Comparison of ENCODE assay signal across 3 cellular contexts in genomic region chr4:32930700-32931099, GRCh38.
TF ChIP-seq lines count a peak whose summit lies in the region.

No MANE protein-coding gene starts in this region.

TF ChIP-seq in HepG2, 621 proteins besides CTCF, POLR2A, EP300 and RAD21:
- TF ChIP-seq ZNF468 (CRISPR knock-in tag; IDR thresholded peaks at IDR 0.05) (no peak), ATRX (CRISPR knock-in tag; IDR thresholded peaks at IDR 0.05; ENCODE audit: borderline replicate concordance) (no peak), KLF16 (CRISPR knock-in tag; IDR thresholded peaks at IDR 0.05) (no peak), HNRNPH1 (optimal IDR thresholded peaks at IDR 0.05; ENCODE audit: low read depth, low read length) (no peak), NPAS2 (CRISPR knock-in tag; IDR thresholded peaks at IDR 0.05; ENCODE audit: borderline replicate concordance) (no peak), PRPF4 (IDR thresholded peaks at IDR 0.05; ENCODE audit: low read depth, low read length, poor library complexity, severe bottlenecking) (no peak), MAFF (IDR thresholded peaks at IDR 0.05; ENCODE audit: low read depth, low read length) (peak; percentile 79), PHB2 (IDR thresholded peaks at IDR 0.05; ENCODE audit: partially characterized antibody) (no peak), MAFK (conservative IDR thresholded peaks at IDR 0.05 in 1 of 2, IDR thresholded peaks at IDR 0.05 in 1 of 2; ENCODE audit: low read length in 2 of 2) (peak; percentile 73 to 85)

TF ChIP-seq in IMR-90, 13 proteins besides CTCF, POLR2A, EP300 and RAD21:
- TF ChIP-seq RCOR1 (IDR thresholded peaks at IDR 0.05; ENCODE audit: insufficient replicate concordance, low read length) (no peak), MAFK (IDR thresholded peaks at IDR 0.05; ENCODE audit: low read depth, low read length) (peak; percentile 76)

TF ChIP-seq in K562, 482 proteins besides CTCF, POLR2A, EP300 and RAD21:
- TF ChIP-seq KLF10 (CRISPR knock-in tag; IDR thresholded peaks at IDR 0.05), result no peak
- TF ChIP-seq KAT8 (IDR thresholded peaks at IDR 0.05; ENCODE audit: low read depth), result no peak
- TF ChIP-seq, protein P1, sequence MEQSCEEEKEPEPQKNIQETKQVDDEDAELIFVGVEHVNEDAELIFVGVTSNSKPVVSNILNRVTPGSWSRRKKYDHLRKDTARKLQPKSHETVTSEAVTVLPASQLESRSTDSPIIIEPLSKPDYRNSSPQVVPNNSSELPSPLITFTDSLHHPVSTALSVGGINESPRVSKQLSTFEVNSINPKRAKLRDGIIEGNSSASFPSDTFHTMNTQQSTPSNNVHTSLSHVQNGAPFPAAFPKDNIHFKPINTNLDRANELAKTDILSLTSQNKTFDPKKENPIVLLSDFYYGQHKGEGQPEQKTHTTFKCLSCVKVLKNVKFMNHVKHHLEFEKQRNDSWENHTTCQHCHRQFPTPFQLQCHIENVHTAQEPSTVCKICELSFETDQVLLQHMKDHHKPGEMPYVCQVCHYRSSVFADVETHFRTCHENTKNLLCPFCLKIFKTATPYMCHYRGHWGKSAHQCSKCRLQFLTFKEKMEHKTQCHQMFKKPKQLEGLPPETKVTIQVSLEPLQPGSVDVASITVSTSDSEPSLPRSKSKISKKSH (CRISPR knock-in tag; IDR thresholded peaks at IDR 0.05), result no peak
- TF ChIP-seq, protein P2, sequence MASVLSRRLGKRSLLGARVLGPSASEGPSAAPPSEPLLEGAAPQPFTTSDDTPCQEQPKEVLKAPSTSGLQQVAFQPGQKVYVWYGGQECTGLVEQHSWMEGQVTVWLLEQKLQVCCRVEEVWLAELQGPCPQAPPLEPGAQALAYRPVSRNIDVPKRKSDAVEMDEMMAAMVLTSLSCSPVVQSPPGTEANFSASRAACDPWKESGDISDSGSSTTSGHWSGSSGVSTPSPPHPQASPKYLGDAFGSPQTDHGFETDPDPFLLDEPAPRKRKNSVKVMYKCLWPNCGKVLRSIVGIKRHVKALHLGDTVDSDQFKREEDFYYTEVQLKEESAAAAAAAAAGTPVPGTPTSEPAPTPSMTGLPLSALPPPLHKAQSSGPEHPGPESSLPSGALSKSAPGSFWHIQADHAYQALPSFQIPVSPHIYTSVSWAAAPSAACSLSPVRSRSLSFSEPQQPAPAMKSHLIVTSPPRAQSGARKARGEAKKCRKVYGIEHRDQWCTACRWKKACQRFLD (CRISPR knock-in tag; IDR thresholded peaks at IDR 0.05), result no peak
- no peak for TF ChIP-seq KDM1A (IDR thresholded peaks at IDR 0.05)
- TF ChIP-seq SNIP1 (IDR thresholded peaks at IDR 0.05; ENCODE audit: low read depth), result no peak
- TF ChIP-seq ZNF316 (IDR thresholded peaks at IDR 0.05), result peak; percentile 37; the same call in 1 of the 2 replicates
- no peak for TF ChIP-seq ZNF224 (CRISPR knock-in tag; IDR thresholded peaks at IDR 0.05)
- TF ChIP-seq ZNF766 (CRISPR knock-in tag; conservative IDR thresholded peaks at IDR 0.05), result no peak
- TF ChIP-seq DLX4 (CRISPR knock-in tag; IDR thresholded peaks at IDR 0.05), result no peak
- TF ChIP-seq, protein P3, sequence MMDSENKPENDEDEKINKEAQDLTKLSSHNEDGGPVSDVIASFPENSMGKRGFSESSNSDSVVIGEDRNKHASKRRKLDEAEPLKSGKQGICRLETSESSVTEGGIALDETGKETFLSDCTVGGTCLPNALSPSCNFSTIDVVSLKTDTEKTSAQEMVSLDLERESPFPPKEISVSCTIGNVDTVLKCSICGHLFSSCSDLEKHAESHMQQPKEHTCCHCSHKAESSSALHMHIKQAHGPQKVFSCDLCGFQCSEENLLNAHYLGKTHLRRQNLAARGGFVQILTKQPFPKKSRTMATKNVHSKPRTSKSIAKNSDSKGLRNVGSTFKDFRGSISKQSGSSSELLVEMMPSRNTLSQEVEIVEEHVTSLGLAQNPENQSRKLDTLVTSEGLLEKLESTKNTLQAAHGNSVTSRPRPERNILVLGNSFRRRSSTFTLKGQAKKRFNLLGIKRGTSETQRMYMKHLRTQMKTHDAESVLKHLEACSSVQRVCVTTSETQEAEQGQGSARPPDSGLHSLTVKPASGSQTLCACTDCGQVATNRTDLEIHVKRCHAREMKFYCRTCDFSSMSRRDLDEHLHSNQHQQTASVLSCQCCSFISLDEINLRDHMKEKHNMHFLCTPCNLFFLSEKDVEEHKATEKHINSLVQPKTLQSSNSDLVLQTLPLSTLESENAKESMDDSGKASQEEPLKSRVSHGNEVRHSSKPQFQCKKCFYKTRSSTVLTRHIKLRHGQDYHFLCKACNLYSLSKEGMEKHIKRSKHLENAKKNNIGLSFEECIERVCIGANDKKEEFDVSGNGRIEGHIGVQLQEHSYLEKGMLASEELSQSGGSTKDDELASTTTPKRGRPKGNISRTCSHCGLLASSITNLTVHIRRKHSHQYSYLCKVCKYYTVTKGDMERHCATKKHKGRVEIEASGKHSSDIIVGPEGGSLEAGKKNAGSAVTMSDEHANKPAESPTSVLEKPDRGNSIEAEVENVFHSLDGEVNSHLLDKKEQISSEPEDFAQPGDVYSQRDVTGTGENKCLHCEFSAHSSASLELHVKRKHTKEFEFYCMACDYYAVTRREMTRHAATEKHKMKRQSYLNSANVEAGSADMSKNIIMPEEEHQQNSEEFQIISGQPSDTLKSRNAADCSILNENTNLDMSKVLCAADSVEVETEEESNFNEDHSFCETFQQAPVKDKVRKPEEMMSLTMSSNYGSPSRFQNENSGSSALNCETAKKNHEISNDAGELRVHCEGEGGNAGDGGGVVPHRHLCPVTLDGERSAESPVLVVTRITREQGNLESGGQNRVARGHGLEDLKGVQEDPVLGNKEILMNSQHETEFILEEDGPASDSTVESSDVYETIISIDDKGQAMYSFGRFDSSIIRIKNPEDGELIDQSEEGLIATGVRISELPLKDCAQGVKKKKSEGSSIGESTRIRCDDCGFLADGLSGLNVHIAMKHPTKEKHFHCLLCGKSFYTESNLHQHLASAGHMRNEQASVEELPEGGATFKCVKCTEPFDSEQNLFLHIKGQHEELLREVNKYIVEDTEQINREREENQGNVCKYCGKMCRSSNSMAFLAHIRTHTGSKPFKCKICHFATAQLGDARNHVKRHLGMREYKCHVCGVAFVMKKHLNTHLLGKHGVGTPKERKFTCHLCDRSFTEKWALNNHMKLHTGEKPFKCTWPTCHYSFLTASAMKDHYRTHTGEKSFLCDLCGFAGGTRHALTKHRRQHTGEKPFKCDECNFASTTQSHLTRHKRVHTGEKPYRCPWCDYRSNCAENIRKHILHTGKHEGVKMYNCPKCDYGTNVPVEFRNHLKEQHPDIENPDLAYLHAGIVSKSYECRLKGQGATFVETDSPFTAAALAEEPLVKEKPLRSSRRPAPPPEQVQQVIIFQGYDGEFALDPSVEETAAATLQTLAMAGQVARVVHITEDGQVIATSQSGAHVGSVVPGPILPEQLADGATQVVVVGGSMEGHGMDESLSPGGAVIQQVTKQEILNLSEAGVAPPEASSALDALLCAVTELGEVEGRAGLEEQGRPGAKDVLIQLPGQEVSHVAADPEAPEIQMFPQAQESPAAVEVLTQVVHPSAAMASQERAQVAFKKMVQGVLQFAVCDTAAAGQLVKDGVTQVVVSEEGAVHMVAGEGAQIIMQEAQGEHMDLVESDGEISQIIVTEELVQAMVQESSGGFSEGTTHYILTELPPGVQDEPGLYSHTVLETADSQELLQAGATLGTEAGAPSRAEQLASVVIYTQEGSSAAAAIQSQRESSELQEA (IDR thresholded peaks at IDR 0.05; ENCODE audit: low read depth), result no peak
- TF ChIP-seq MAFG (tag; conservative IDR thresholded peaks at IDR 0.05), result peak; percentile 26
- peak; percentile 44; the same call in 1 of the 2 replicates for TF ChIP-seq MAFF (IDR thresholded peaks at IDR 0.05; ENCODE audit: low read length)
- TF ChIP-seq ZBTB7A (IDR thresholded peaks at IDR 0.05; ENCODE audit: borderline replicate concordance, control insufficient read depth, low read depth, low read length), result no peak
- TF ChIP-seq TCFL5 (CRISPR knock-in tag; conservative IDR thresholded peaks at IDR 0.05), result no peak
- TF ChIP-seq CCNT2 (IDR thresholded peaks at IDR 0.05; ENCODE audit: borderline replicate concordance, extremely low read depth, insufficient read length, low read depth, low read length), result no peak
- TF ChIP-seq PTBP1 (IDR thresholded peaks at IDR 0.05; ENCODE audit: low read depth, low read length), result no peak
- no peak for TF ChIP-seq POLR3A (IDR thresholded peaks at IDR 0.05; ENCODE audit: borderline replicate concordance, extremely low read depth, insufficient read depth, insufficient read length)
- no peak for TF ChIP-seq POLR2B (IDR thresholded peaks at IDR 0.05; ENCODE audit: low read depth, partially characterized antibody)
- no peak for TF ChIP-seq TEAD2 (tag; IDR thresholded peaks at IDR 0.05)
- TF ChIP-seq SMARCC2 (IDR thresholded peaks at IDR 0.05; ENCODE audit: low read depth), result no peak
- TF ChIP-seq, protein P4, sequence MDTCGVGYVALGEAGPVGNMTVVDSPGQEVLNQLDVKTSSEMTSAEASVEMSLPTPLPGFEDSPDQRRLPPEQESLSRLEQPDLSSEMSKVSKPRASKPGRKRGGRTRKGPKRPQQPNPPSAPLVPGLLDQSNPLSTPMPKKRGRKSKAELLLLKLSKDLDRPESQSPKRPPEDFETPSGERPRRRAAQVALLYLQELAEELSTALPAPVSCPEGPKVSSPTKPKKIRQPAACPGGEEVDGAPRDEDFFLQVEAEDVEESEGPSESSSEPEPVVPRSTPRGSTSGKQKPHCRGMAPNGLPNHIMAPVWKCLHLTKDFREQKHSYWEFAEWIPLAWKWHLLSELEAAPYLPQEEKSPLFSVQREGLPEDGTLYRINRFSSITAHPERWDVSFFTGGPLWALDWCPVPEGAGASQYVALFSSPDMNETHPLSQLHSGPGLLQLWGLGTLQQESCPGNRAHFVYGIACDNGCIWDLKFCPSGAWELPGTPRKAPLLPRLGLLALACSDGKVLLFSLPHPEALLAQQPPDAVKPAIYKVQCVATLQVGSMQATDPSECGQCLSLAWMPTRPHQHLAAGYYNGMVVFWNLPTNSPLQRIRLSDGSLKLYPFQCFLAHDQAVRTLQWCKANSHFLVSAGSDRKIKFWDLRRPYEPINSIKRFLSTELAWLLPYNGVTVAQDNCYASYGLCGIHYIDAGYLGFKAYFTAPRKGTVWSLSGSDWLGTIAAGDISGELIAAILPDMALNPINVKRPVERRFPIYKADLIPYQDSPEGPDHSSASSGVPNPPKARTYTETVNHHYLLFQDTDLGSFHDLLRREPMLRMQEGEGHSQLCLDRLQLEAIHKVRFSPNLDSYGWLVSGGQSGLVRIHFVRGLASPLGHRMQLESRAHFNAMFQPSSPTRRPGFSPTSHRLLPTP (IDR thresholded peaks at IDR 0.05; ENCODE audit: borderline replicate concordance, extremely low read depth, insufficient read length), result no peak
- TF ChIP-seq MAFK (IDR thresholded peaks at IDR 0.05; ENCODE audit: low read length), result peak; percentile 46
- TF ChIP-seq HNRNPLL (IDR thresholded peaks at IDR 0.05; ENCODE audit: low read depth, low read length, poor library complexity, severe bottlenecking), result no peak
- TF ChIP-seq SRF (CRISPR knock-in tag; IDR thresholded peaks at IDR 0.05), result no peak
- TF ChIP-seq ZNF143 (CRISPR knock-in tag; IDR thresholded peaks at IDR 0.05), result no peak
- TF ChIP-seq, protein P5, sequence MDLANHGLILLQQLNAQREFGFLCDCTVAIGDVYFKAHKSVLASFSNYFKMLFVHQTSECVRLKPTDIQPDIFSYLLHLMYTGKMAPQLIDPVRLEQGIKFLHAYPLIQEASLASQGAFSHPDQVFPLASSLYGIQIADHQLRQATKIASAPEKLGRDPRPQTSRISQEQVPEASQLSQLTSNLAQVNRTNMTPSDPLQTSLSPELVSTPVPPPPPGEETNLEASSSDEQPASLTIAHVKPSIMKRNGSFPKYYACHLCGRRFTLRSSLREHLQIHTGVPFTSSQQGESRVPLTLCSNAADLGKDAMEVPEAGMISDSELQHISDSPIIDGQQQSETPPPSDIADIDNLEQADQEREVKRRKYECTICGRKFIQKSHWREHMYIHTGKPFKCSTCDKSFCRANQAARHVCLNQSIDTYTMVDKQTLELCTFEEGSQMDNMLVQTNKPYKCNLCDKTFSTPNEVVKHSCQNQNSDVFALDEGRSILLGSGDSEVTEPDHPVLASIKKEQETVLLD (IDR thresholded peaks at IDR 0.05), result no peak
- TF ChIP-seq MAX (CRISPR knock-in tag; IDR thresholded peaks at IDR 0.05), result no peak
- TF ChIP-seq, protein P6, sequence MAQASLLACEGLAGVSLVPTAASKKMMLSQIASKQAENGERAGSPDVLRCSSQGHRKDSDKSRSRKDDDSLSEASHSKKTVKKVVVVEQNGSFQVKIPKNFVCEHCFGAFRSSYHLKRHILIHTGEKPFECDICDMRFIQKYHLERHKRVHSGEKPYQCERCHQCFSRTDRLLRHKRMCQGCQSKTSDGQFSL (CRISPR knock-in tag; IDR thresholded peaks at IDR 0.05), result no peak
- TF ChIP-seq, protein P6 (tag; IDR thresholded peaks at IDR 0.05), result no peak
- TF ChIP-seq ZNF551 (CRISPR knock-in tag; IDR thresholded peaks at IDR 0.05), result no peak
- no peak for TF ChIP-seq NFYB (IDR thresholded peaks at IDR 0.05; ENCODE audit: extremely low read depth, insufficient read length)
- no peak for TF ChIP-seq IRF2 (CRISPR knock-in tag; IDR thresholded peaks at IDR 0.05)
